Comparison of ENCODE assay signal across 1 cellular context in genomic region chr19:33868076-33868735, GRCh38.
TF ChIP-seq lines count a peak whose summit lies in the region.

No MANE protein-coding gene starts in this region.

TF ChIP-seq in GM23338, 12 proteins besides CTCF, POLR2A, EP300 and RAD21 (continued from another document):
- no peak for TF ChIP-seq ZNF462 (CRISPR knock-in tag; IDR thresholded peaks at IDR 0.05)
- no peak for TF ChIP-seq EZH2 (IDR thresholded peaks at IDR 0.05; ENCODE audit: low read depth, unreplicated experiment)
- TF ChIP-seq, protein P1, sequence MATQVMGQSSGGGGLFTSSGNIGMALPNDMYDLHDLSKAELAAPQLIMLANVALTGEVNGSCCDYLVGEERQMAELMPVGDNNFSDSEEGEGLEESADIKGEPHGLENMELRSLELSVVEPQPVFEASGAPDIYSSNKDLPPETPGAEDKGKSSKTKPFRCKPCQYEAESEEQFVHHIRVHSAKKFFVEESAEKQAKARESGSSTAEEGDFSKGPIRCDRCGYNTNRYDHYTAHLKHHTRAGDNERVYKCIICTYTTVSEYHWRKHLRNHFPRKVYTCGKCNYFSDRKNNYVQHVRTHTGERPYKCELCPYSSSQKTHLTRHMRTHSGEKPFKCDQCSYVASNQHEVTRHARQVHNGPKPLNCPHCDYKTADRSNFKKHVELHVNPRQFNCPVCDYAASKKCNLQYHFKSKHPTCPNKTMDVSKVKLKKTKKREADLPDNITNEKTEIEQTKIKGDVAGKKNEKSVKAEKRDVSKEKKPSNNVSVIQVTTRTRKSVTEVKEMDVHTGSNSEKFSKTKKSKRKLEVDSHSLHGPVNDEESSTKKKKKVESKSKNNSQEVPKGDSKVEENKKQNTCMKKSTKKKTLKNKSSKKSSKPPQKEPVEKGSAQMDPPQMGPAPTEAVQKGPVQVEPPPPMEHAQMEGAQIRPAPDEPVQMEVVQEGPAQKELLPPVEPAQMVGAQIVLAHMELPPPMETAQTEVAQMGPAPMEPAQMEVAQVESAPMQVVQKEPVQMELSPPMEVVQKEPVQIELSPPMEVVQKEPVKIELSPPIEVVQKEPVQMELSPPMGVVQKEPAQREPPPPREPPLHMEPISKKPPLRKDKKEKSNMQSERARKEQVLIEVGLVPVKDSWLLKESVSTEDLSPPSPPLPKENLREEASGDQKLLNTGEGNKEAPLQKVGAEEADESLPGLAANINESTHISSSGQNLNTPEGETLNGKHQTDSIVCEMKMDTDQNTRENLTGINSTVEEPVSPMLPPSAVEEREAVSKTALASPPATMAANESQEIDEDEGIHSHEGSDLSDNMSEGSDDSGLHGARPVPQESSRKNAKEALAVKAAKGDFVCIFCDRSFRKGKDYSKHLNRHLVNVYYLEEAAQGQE (IDR thresholded peaks at IDR 0.05; ENCODE audit: unreplicated experiment) = no peak
- no peak for TF ChIP-seq ZNF331 (CRISPR knock-in tag; IDR thresholded peaks at IDR 0.05; ENCODE audit: low read depth)
- no peak for TF ChIP-seq ZNF114 (CRISPR knock-in tag; IDR thresholded peaks at IDR 0.05)
- TF ChIP-seq STAT1 (IDR thresholded peaks at IDR 0.05; ENCODE audit: unreplicated experiment) = no peak
- no peak for TF ChIP-seq JUNB (IDR thresholded peaks at IDR 0.05; ENCODE audit: unreplicated experiment)
